Comparison of ENCODE assay signal across 22 cellular contexts in the genomic region with DNA sequence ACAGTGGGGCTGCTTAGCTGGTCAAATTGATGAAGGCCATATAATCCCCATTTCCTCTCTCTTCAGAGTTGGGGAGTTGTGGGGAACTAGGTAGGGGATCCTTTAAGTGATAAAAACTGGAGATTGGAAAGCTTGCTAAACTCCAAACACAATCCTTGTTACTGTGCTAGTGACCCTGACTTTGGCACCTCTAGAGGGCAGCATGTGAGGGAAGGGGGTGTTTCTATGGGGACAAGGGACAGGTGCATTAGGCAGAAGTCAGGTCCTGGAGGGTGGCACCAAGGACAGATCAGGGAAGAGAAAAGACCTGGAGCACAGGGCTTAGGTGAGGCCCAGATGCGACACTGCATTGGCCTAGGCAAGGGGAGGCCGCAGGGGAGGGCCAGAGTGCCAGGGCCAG.
A peak's percentile ranks its signal among the peaks of the same experiment; 100 is the strongest.
DNase-seq lines count a peak whose midpoint lies in the region; ATAC-seq and TF ChIP-seq lines count a peak whose summit lies in the region.
"Had no signal": no experiment of that assay in that cellular context is flagged by ENCODE, and none has a peak within 500 bp of the region (broad histone marks: within the 10 kb centered on the region; RNA-seq: fewer than 3 reads in every experiment).

No MANE protein-coding gene starts in this region.

- in situ Hi-C loops in gastrocnemius medialis (cut with MboI; ENCODE audit: low sequenced_read_pairs in 4 of 4), result loop anchor here in 2 of 4 donors (25.0 kb wide), 2 partner anchors 368 to 393 kb away; no protein-coding TSS in a partner anchor

- H3K79me2 ChIP-seq in OCI-LY7 (ENCODE audit: insufficient read depth, low read depth, low read length), result no peaks in the 10 kb centered on the region

- no peak for DNase-seq in CD4-positive, CD25-positive, alpha-beta regulatory T cell
- DNase-seq in OCI-LY7 (ENCODE audit: low spot score) (no peak), foreskin keratinocyte (no peak), caudate nucleus (lab: John Stamatoyannopoulos, UW) (no peak), left lobe of liver (ENCODE audit: low spot score) (no peak), gastrocnemius medialis (no peak)
- DNase-seq: activated CD4-positive, alpha-beta T cell treated with anti-CD3 and anti-CD28 coated beads for 4 hours; activated CD8-positive, alpha-beta memory T cell treated with anti-CD3 and anti-CD28 coated beads, Interleukin-2, amount 10 ng/mL, durations not matched to agents 7 days and 5 days; GM23248; heart right ventricle; MV-4-11; NCI-H2029 treated with DMSO at 0.1 percent for 48 hours; NCI-H524 treated with DMSO at 0.1 percent for 48 hours; ovary; stomach had no signal

- no peak for ATAC-seq in CD4-positive, CD25-positive, alpha-beta regulatory T cell (ENCODE audit: low read depth in 2 of 2)
- ATAC-seq in foreskin keratinocyte (no peak), GM21619 (IDR thresholded peaks at IDR 0.05; ENCODE audit: unreplicated experiment) (no peak), left lobe of liver (no peak), gastrocnemius medialis (no peak)
- ATAC-seq: activated CD8-positive, alpha-beta memory T cell treated with anti-CD3 and anti-CD28 coated beads, Interleukin-2, amount 10 ng/mL, durations not matched to agents 7 days and 5 days; heart right ventricle; Panc1; sciatic nerve had no signal

- no peak overlapping the region for H3K4me3 Mint-ChIP-seq in CD4-positive, CD25-positive, alpha-beta regulatory T cell
- H3K4me3 Mint-ChIP-seq: activated CD8-positive, alpha-beta memory T cell treated with anti-CD3 and anti-CD28 coated beads, Interleukin-2, amount 10 ng/mL, durations not matched to agents 7 days and 5 days; IgD-negative memory B cell had no signal

- peaks cover 0 to 25% (median 6%) of the 10 kb centered on the region in 4 donors for H3K4me1 Mint-ChIP-seq in CD4-positive, CD25-positive, alpha-beta regulatory T cell

- POLR2A ChIA-PET in OCI-LY7 (lab: Charles Lee), result interaction anchor here (0.8 to 1.3 kb wide), 2 partner anchors 9 to 27 kb away, joined by 3 read pairs; no protein-coding TSS in a partner anchor

- no peaks in the 10 kb centered on the region for H4K20me1 ChIP-seq in OCI-LY7 (ENCODE audit: insufficient read depth, low read length)

- peaks cover 9% of the 10 kb centered on the region for H3K36me3 Mint-ChIP-seq in CD4-positive, CD25-positive, alpha-beta regulatory T cell
- H3K36me3 Mint-ChIP-seq: activated CD8-positive, alpha-beta memory T cell treated with anti-CD3 and anti-CD28 coated beads, Interleukin-2, amount 10 ng/mL, durations not matched to agents 7 days and 5 days; IgD-negative memory B cell had no signal

- intact Hi-C loops in OCI-LY7 (cut with micrococcal nuclease; ENCODE audit: unreplicated experiment), result no loop called here
- intact Hi-C loops in gastrocnemius medialis (cut with DNase I; ENCODE audit: low total_unique reads), result no loop called here

- H3K27me3 ChIP-seq in CD4-positive, CD25-positive, alpha-beta regulatory T cell (ENCODE audit: control insufficient read depth, insufficient read depth, low read length), result no peaks in the 10 kb centered on the region
- H3K27me3 ChIP-seq in foreskin keratinocyte, result peaks cover 43% of the 10 kb centered on the region
- H3K27me3 ChIP-seq in gastrocnemius medialis, result no peaks in the 10 kb centered on the region
- H3K27me3 ChIP-seq: cardiac muscle cell, ovary, stomach had no signal

- CTCF ChIA-PET in OCI-LY7 (lab: Charles Lee; ENCODE audit: unreplicated experiment), result no interaction called here

- BruUV-seq in OCI-LY7 (replicated peaks; lab: Mats Ljungman, UMichigan), result no TSS peak

- H3K9me3 ChIP-seq in CD4-positive, CD25-positive, alpha-beta regulatory T cell (ENCODE audit: control insufficient read depth in 2 of 2, low read length in 2 of 2), result no peaks in the 10 kb centered on the region
- H3K9me3 ChIP-seq in OCI-LY7 (ENCODE audit: low read length) (0 out of 2 replicates have a peak, but pooled peaks cover 7% of the 10 kb centered on the region), gastrocnemius medialis (no peaks in the 10 kb centered on the region)
- H3K9me3 ChIP-seq: ovary had no signal

- no peak overlapping the region for H3K4me2 ChIP-seq in OCI-LY7 (ENCODE audit: low read length)

- H3K27ac ChIP-seq in CD4-positive, CD25-positive, alpha-beta regulatory T cell (ENCODE audit: insufficient read depth, low read length, poor library complexity, severe bottlenecking), result no peak overlapping the region
- H3K27ac ChIP-seq in OCI-LY7 (ENCODE audit: low read depth, low read length, poor library complexity, severe bottlenecking) (no peak overlapping the region), foreskin keratinocyte (no peak overlapping the region), caudate nucleus (ENCODE audit: low read depth, low read length) (no peak overlapping the region), gastrocnemius medialis (no peak overlapping the region)
- H3K27ac ChIP-seq: cardiac muscle cell, GM23248, heart right ventricle, ovary, stomach had no signal

- no peaks in the 10 kb centered on the region for H3K9me3 Mint-ChIP-seq in CD4-positive, CD25-positive, alpha-beta regulatory T cell
- H3K9me3 Mint-ChIP-seq: activated T-helper 2 cell treated with anti-CD3 and anti-CD28 coated beads, Interferon-gamma antibody, Interleukin-2, Interleukin-4, amounts not matched to agents 10 μg/mL and 5 μg/mL and 100 μg/mL, durations not matched to agents 14 hours and 24 hours and 36 hours had no signal

- no peaks in the 10 kb centered on the region for H3K27me3 Mint-ChIP-seq in CD4-positive, CD25-positive, alpha-beta regulatory T cell

- H3K4me1 ChIP-seq in CD4-positive, CD25-positive, alpha-beta regulatory T cell (ENCODE audit: control insufficient read depth, insufficient read depth, low read length, poor library complexity, severe bottlenecking), result no peaks in the 10 kb centered on the region
- H3K4me1 ChIP-seq in OCI-LY7 (ENCODE audit: insufficient read depth, low read length, poor library complexity, severe bottlenecking) (peaks cover 17% of the 10 kb centered on the region), foreskin keratinocyte (no peaks in the 10 kb centered on the region), gastrocnemius medialis (peaks cover 5 to 8% of the 10 kb centered on the region in 2 donors)

- no peak for TF ChIP-seq POLR2A in gastrocnemius medialis (IDR thresholded peaks at IDR 0.05)

- TF ChIP-seq CTCF in GM12875 (IDR thresholded peaks at IDR 0.05; ENCODE audit: borderline replicate concordance, insufficient read depth, low read depth, low read length) (peak; percentile 20; the same call in 1 of the 2 replicates), OCI-LY7 (conservative IDR thresholded peaks at IDR 0.05; ENCODE audit: low read length) (peak; percentile 56; the same call in 1 of the 2 replicates), foreskin keratinocyte (conservative IDR thresholded peaks at IDR 0.05) (peak; percentile 13), gastrocnemius medialis (IDR thresholded peaks at IDR 0.05 in 4 of 5, conservative IDR thresholded peaks at IDR 0.05 in 1 of 5) (no peak)

- H3K4me3 ChIP-seq in CD4-positive, CD25-positive, alpha-beta regulatory T cell (ENCODE audit: low read depth, low read length), result no peak overlapping the region
- H3K4me3 ChIP-seq in GM12875 (ENCODE audit: low read depth, low read length) (no peak overlapping the region), OCI-LY7 (ENCODE audit: low read depth, low read length, poor library complexity, severe bottlenecking) (no peak overlapping the region), gastrocnemius medialis (no peak overlapping the region)
- H3K4me3 ChIP-seq: cardiac muscle cell, GM23248, heart right ventricle, ovary, stomach had no signal

- peak overlapping the region in 2 of 3 donors; percentile 19 to 20 for H3K27ac Mint-ChIP-seq in CD4-positive, CD25-positive, alpha-beta regulatory T cell
- H3K27ac Mint-ChIP-seq: activated CD8-positive, alpha-beta memory T cell treated with anti-CD3 and anti-CD28 coated beads, Interleukin-2, amount 10 ng/mL, durations not matched to agents 7 days and 5 days; activated T-helper 2 cell treated with anti-CD3 and anti-CD28 coated beads, Interferon-gamma antibody, Interleukin-2, Interleukin-4, amounts not matched to agents 10 μg/mL and 5 μg/mL and 100 μg/mL, durations not matched to agents 14 hours and 24 hours and 36 hours; IgD-negative memory B cell had no signal

- H3K36me3 ChIP-seq in CD4-positive, CD25-positive, alpha-beta regulatory T cell (ENCODE audit: control insufficient read depth, insufficient read depth, low read length), result no peaks in the 10 kb centered on the region
- H3K36me3 ChIP-seq in OCI-LY7 (ENCODE audit: insufficient read depth, low read length) (no peaks in the 10 kb centered on the region), gastrocnemius medialis (no peaks in the 10 kb centered on the region)
- H3K36me3 ChIP-seq: cardiac muscle cell, heart right ventricle, ovary, stomach had no signal

- H3K9me2 ChIP-seq in OCI-LY7 (ENCODE audit: insufficient read depth, low read length), result no peaks in the 10 kb centered on the region

- H2AFZ ChIP-seq in OCI-LY7 (ENCODE audit: low read length), result no peak overlapping the region
- H2AFZ ChIP-seq: GM23248 had no signal

Comparison
In these comparisons a context has a peak if more than half of its experiments do, and no peak if none do; other contexts are left out.
1. CTCF ChIP-seq: peak in GM12875 (single experiment), OCI-LY7 (single experiment) and foreskin keratinocyte (single experiment); none in gastrocnemius medialis (0 of 5).